Comparison of ENCODE assay signal across 24 cellular contexts in genomic region chr6:163732479-163732878, GRCh38.
"Had no signal": no experiment of that assay in that cellular context is flagged by ENCODE, and none has a peak within 500 bp of the region (broad histone marks: within the 10 kb centered on the region; RNA-seq: fewer than 3 reads in every experiment).

No MANE protein-coding gene starts in this region.

- H3K36me3 ChIP-seq: neural progenitor cell, stomach, transverse colon, vagina had no signal

- H2AFZ ChIP-seq: neural progenitor cell had no signal

- DNase-seq: activated CD4-positive, alpha-beta T cell treated with anti-CD3 and anti-CD28 coated beads for 1 hour; activated CD4-positive, alpha-beta T cell treated with anti-CD3 and anti-CD28 coated beads, Interleukin-2, amount 50 U/mL, for 1 hour; activated CD8-positive, alpha-beta T cell treated with anti-CD3 and anti-CD28 coated beads, Interleukin-2, amount 10 ng/mL, durations not matched to agents 7 days and 5 days; activated gamma-delta T cell treated with Interleukin-2 at 50 U/mL for 16 hours; activated T-cell treated with anti-CD3 and anti-CD28 coated beads, Interleukin-2, amount 50 U/mL, for 1 hour; anterior cingulate cortex; body of pancreas; effector memory CD4-positive, alpha-beta T cell; foreskin melanocyte; hippocampal formation; naive thymus-derived CD8-positive, alpha-beta T cell; posterior cingulate gyrus; stimulated activated CD4-positive, alpha-beta T cell treated with anti-CD3 and anti-CD28 coated beads, Interleukin-15, amount 100 ng/mL, for 24 hours; stomach; transverse colon had no signal

- H3K27ac ChIP-seq: body of pancreas, neural progenitor cell, stomach, transverse colon, vagina had no signal

- H3K4me3 ChIP-seq: body of pancreas, lung, neural progenitor cell, smooth muscle cell, stomach, transverse colon, vagina had no signal

- H3K9me3 ChIP-seq: body of pancreas, stomach, transverse colon, vagina had no signal

- FAIRE-seq: endothelial cell of umbilical vein, islet of Langerhans had no signal

- H3K9ac ChIP-seq: neural progenitor cell had no signal

- H3K27me3 ChIP-seq: body of pancreas, neural progenitor cell, stomach, transverse colon, vagina had no signal

- H3K4me2 ChIP-seq: neural progenitor cell, smooth muscle cell had no signal

- H3K4me1 ChIP-seq: body of pancreas, neural progenitor cell, vagina had no signal

- ATAC-seq: activated CD8-positive, alpha-beta T cell treated with anti-CD3 and anti-CD28 coated beads, Interleukin-2, amount 10 ng/mL, durations not matched to agents 7 days and 5 days; body of pancreas; esophagus mucosa; naive thymus-derived CD8-positive, alpha-beta T cell; sciatic nerve; stimulated activated memory B cell treated with anti-CD40 and anti-IgM and Interleukin-4, amounts not matched to agents 10 μg/mL and 1 μg/mL and 100 μg/mL, for 72 hours had no signal
